In the genomic region with DNA sequence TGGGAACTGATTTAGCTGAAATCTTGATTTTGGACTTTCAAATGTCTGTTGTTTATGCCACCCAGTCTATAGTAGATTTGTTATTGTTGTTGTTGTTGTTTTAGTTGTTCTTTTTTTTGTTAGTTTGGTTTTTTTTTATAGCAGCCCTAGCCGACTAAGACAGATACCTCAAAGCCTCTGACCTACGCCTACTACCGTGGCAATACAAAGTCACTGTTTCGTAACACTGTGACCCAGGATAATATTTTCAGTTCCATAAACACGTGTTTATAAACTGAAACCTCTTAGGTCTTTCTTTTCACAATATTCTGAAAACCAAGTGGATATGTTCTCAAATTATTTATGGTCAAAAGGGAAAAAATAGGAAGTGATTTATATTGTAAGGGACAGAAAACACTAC, we compare ENCODE assay signal across 1 cellular context.
TF ChIP-seq lines count a peak whose summit lies in the region.

No MANE protein-coding gene starts in this region.

TF ChIP-seq in H1, 55 proteins besides CTCF, POLR2A, EP300 and RAD21:
- no peak for TF ChIP-seq CBX5 (IDR thresholded peaks at IDR 0.05; ENCODE audit: low read depth, low read length)
- TF ChIP-seq KDM5A (IDR thresholded peaks at IDR 0.05; ENCODE audit: low read length), result no peak
- no peak for TF ChIP-seq RNF2 (IDR thresholded peaks at IDR 0.05; ENCODE audit: borderline replicate concordance, low read depth, low read length, missing control alignments, poor library complexity, severe bottlenecking)
- TF ChIP-seq CHD2 (IDR thresholded peaks at IDR 0.05; ENCODE audit: low read length), result no peak
- TF ChIP-seq POU5F1 (IDR thresholded peaks at IDR 0.05; ENCODE audit: low read depth, low read length), result no peak
